In genomic region chr14:69443296-69443805, GRCh38 we compare ENCODE assay signal across 1 cellular context.
TF ChIP-seq lines count a peak whose summit lies in the region.

No MANE protein-coding gene starts in this region.

TF ChIP-seq in HCT116, 20 proteins besides CTCF, POLR2A, EP300 and RAD21:
- TF ChIP-seq EZH2 (IDR thresholded peaks at IDR 0.05) (no peak), SP1 (IDR thresholded peaks at IDR 0.05; ENCODE audit: low read depth) (no peak), SRF (IDR thresholded peaks at IDR 0.05; ENCODE audit: low read depth) (no peak), SIN3A (IDR thresholded peaks at IDR 0.05; ENCODE audit: low read depth) (no peak), FOSL1 (IDR thresholded peaks at IDR 0.05; ENCODE audit: low read depth) (no peak), EZH2phosphoT487 (IDR thresholded peaks at IDR 0.05; ENCODE audit: borderline replicate concordance) (no peak), POLR2AphosphoS5 (IDR thresholded peaks at IDR 0.05; ENCODE audit: low read depth, low read length) (no peak), MAX (IDR thresholded peaks at IDR 0.05) (no peak), CBX3 (IDR thresholded peaks at IDR 0.05; ENCODE audit: low read depth) (no peak), TCF7L2 (IDR thresholded peaks at IDR 0.05; ENCODE audit: borderline replicate concordance, extremely low read depth, insufficient read depth, insufficient read length) (no peak), ZFX (IDR thresholded peaks at IDR 0.05) (no peak), EGR1 (IDR thresholded peaks at IDR 0.05; ENCODE audit: low read depth) (no peak), ZNF274 (IDR thresholded peaks at IDR 0.05; ENCODE audit: low read depth, low read length) (no peak), ZBTB33 (IDR thresholded peaks at IDR 0.05; ENCODE audit: extremely low read depth, insufficient replicate concordance, low read length) (no peak), REST (IDR thresholded peaks at IDR 0.05; ENCODE audit: low read depth) (no peak)
